8 cellular contexts compared by ENCODE assay signal in genomic region chr2:210915912-210916311, GRCh38.
"Had no signal": no experiment of that assay in that cellular context is flagged by ENCODE, and none has a peak within 500 bp of the region (broad histone marks: within the 10 kb centered on the region; RNA-seq: fewer than 3 reads in every experiment).

No MANE protein-coding gene starts in this region.

- DNase-seq: GDM1, GF-D8 had no signal

- H3K4me3 ChIP-seq: GM12878 had no signal

- FAIRE-seq: G401.6, GM12878, GM12891, GM12892, GM18507, GM19239 had no signal

- ATAC-seq: GM12878 had no signal
